Comparison of ENCODE assay signal across 8 cellular contexts in the genomic region with DNA sequence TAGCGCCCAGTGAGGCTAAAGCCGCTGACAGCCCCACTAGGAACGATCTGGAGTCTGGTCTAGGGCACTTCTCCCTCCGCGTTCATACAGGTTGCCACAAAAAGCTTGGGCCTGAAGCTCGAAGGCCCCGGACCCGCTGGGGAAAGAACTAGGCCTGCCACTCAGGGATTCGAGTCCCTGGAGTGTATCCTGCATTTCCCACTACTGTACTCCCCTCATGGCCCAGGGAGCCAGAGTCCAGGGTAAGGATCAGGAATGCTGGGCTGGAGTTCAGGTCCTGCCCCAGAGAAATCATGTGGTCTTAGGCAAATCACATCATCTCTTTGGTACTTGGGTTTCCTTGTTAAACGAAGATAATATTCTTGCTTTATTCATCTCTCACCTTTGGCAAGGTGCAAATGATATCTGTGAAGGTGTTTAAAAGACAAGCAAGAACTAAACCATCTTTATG. TPM values are rescaled to one million over a fixed set of nuclear protein-coding genes. Genes with fewer than 3 reads are reported as not detected.
DNase-seq lines count a peak whose midpoint lies in the region; ATAC-seq and FAIRE-seq lines count a peak whose summit lies in the region.

No MANE protein-coding gene starts in this region.

- peak overlapping the region; percentile 87 for H3K4me3 ChIP-seq in iPS-15b (ENCODE audit: low read depth, low read length)

- no peaks in the 10 kb centered on the region for H3K27me3 ChIP-seq in iPS-15b (ENCODE audit: control insufficient read depth, insufficient read depth, low read length)

- peaks cover 17% of the 10 kb centered on the region for H3K36me3 ChIP-seq in iPS-15b (ENCODE audit: control insufficient read depth, insufficient read depth, low read length)

- peak overlapping the region; percentile 95 for H3K4me3 Mint-ChIP-seq in activated T-cell treated with anti-CD3 and anti-CD28 coated beads, Interleukin-2, amount 50 U/mL, for 24 hours
- H3K4me3 Mint-ChIP-seq in activated CD4-positive, alpha-beta memory T cell treated with anti-CD3 and anti-CD28 coated beads, Interleukin-2, amount 10 ng/mL, durations not matched to agents 7 days and 5 days: peak overlapping the region; percentile 99
- peak overlapping the region; percentile 91 to 96 for H3K4me3 Mint-ChIP-seq in stimulated activated naive CD8-positive, alpha-beta T cell treated with anti-CD3 and anti-CD28 coated beads, Interleukin-15, amount 100 ng/mL, for 72 hours

- POLR2A ChIA-PET in activated CD4-positive, alpha-beta memory T cell treated with anti-CD3 and anti-CD28 coated beads, Interleukin-2, amount 10 ng/mL, durations not matched to agents 7 days and 5 days (lab: Charles Lee): interaction anchor here (0.6 to 16.5 kb wide), 18 partner anchors 8 to 417 kb away, joined by 3 to 1053 read pairs (median 7); partner anchors contain the start of gene THADA

- peak overlapping the region; percentile 60 for H3K9ac ChIP-seq in iPS-15b (ENCODE audit: low read depth, low read length)

- peaks cover 65% of the 10 kb centered on the region for H3K36me3 Mint-ChIP-seq in activated T-cell treated with anti-CD3 and anti-CD28 coated beads, Interleukin-2, amount 50 U/mL, for 24 hours (ENCODE audit: low read depth)
- peaks cover 41% of the 10 kb centered on the region for H3K36me3 Mint-ChIP-seq in activated CD4-positive, alpha-beta memory T cell treated with anti-CD3 and anti-CD28 coated beads, Interleukin-2, amount 10 ng/mL, durations not matched to agents 7 days and 5 days (ENCODE audit: low read depth)

- peak overlapping the region; percentile 85 for H3K27ac Mint-ChIP-seq in activated T-cell treated with anti-CD3 and anti-CD28 coated beads, Interleukin-2, amount 50 U/mL, for 24 hours
- H3K27ac Mint-ChIP-seq in activated CD4-positive, alpha-beta memory T cell treated with anti-CD3 and anti-CD28 coated beads, Interleukin-2, amount 10 ng/mL, durations not matched to agents 7 days and 5 days: peak overlapping the region; percentile 57
- peak overlapping the region; percentile 90 to 95 for H3K27ac Mint-ChIP-seq in stimulated activated naive CD8-positive, alpha-beta T cell treated with anti-CD3 and anti-CD28 coated beads, Interleukin-15, amount 100 ng/mL, for 72 hours

- no peak for FAIRE-seq in urothelium cell line (lab: Jason Lieb, UNC)

- peaks cover 14% of the 10 kb centered on the region for H3K4me1 ChIP-seq in iPS-15b (ENCODE audit: control insufficient read depth, insufficient read depth, low read length)

- no peaks in the 10 kb centered on the region for H3K9me3 Mint-ChIP-seq in activated T-cell treated with anti-CD3 and anti-CD28 coated beads, Interleukin-2, amount 50 U/mL, for 24 hours
- no peaks in the 10 kb centered on the region for H3K9me3 Mint-ChIP-seq in activated CD4-positive, alpha-beta memory T cell treated with anti-CD3 and anti-CD28 coated beads, Interleukin-2, amount 10 ng/mL, durations not matched to agents 7 days and 5 days
- H3K9me3 Mint-ChIP-seq in stimulated activated naive CD8-positive, alpha-beta T cell treated with anti-CD3 and anti-CD28 coated beads, Interleukin-15, amount 100 ng/mL, for 72 hours: no peaks in the 10 kb centered on the region

- CTCF ChIA-PET in activated CD4-positive, alpha-beta memory T cell treated with anti-CD3 and anti-CD28 coated beads, Interleukin-2, amount 10 ng/mL, durations not matched to agents 7 days and 5 days (lab: Charles Lee): interaction anchor here (0.8 to 16.0 kb wide), 18 partner anchors 9 to 349 kb away, joined by 3 to 316 read pairs (median 10); no protein-coding TSS in a partner anchor

- H3K9me3 ChIP-seq in iPS-15b (ENCODE audit: control insufficient read depth, insufficient read depth, low read length): no peaks in the 10 kb centered on the region

- ATAC-seq in stimulated activated naive CD8-positive, alpha-beta T cell treated with anti-CD3 and anti-CD28 coated beads, Interleukin-15, amount 100 ng/mL, for 72 hours: peak; percentile 1

- no peak for DNase-seq in activated T-cell treated with anti-CD3 and anti-CD28 coated beads, Interleukin-2, amount 50 U/mL, for 24 hours
- no peak for DNase-seq in activated T-cell treated with anti-CD3 and anti-CD28 coated beads, Interleukin-2, amount 50 U/mL, for 48 hours
- no peak for DNase-seq in activated CD4-positive, alpha-beta memory T cell treated with anti-CD3 and anti-CD28 coated beads, Interleukin-2, amount 10 ng/mL, durations not matched to agents 7 days and 5 days
- DNase-seq in stimulated activated naive CD8-positive, alpha-beta T cell treated with anti-CD3 and anti-CD28 coated beads, Interleukin-15, amount 100 ng/mL, for 72 hours: no peak
- DNase-seq in urothelium cell line (ENCODE audit: low spot score) (no peak), DMS 273 (lab: John Stamatoyannopoulos, UW; ENCODE audit: unreplicated experiment) (no peak)
- no peak for DNase-seq in stimulated activated CD4-positive, alpha-beta T cell treated with anti-CD3 and anti-CD28 coated beads, Interleukin-4, amount 100 ng/mL, for 4 hours

- peaks cover 31% of the 10 kb centered on the region for H3K4me1 Mint-ChIP-seq in activated T-cell treated with anti-CD3 and anti-CD28 coated beads, Interleukin-2, amount 50 U/mL, for 24 hours (ENCODE audit: low read depth)
- H3K4me1 Mint-ChIP-seq in activated CD4-positive, alpha-beta memory T cell treated with anti-CD3 and anti-CD28 coated beads, Interleukin-2, amount 10 ng/mL, durations not matched to agents 7 days and 5 days: peaks cover 25% of the 10 kb centered on the region
- peaks cover 36% of the 10 kb centered on the region for H3K4me1 Mint-ChIP-seq in stimulated activated naive CD8-positive, alpha-beta T cell treated with anti-CD3 and anti-CD28 coated beads, Interleukin-15, amount 100 ng/mL, for 72 hours

- no peaks in the 10 kb centered on the region for H3K27me3 Mint-ChIP-seq in activated T-cell treated with anti-CD3 and anti-CD28 coated beads, Interleukin-2, amount 50 U/mL, for 24 hours
- no peaks in the 10 kb centered on the region for H3K27me3 Mint-ChIP-seq in activated CD4-positive, alpha-beta memory T cell treated with anti-CD3 and anti-CD28 coated beads, Interleukin-2, amount 10 ng/mL, durations not matched to agents 7 days and 5 days
- no peaks in the 10 kb centered on the region for H3K27me3 Mint-ChIP-seq in stimulated activated naive CD8-positive, alpha-beta T cell treated with anti-CD3 and anti-CD28 coated beads, Interleukin-15, amount 100 ng/mL, for 72 hours

RNA-seq across cellular contexts. Expression of gene ZFP36L2, which starts 1.4 kb away (rescaled TPM):
- 100 to 1,000 TPM; 276 to 278 TPM for total RNA-seq in activated CD4-positive, alpha-beta memory T cell treated with anti-CD3 and anti-CD28 coated beads, Interleukin-2, amount 10 ng/mL, durations not matched to agents 7 days and 5 days
